ENCODE assay signal across 1 cellular context in the genomic region with DNA sequence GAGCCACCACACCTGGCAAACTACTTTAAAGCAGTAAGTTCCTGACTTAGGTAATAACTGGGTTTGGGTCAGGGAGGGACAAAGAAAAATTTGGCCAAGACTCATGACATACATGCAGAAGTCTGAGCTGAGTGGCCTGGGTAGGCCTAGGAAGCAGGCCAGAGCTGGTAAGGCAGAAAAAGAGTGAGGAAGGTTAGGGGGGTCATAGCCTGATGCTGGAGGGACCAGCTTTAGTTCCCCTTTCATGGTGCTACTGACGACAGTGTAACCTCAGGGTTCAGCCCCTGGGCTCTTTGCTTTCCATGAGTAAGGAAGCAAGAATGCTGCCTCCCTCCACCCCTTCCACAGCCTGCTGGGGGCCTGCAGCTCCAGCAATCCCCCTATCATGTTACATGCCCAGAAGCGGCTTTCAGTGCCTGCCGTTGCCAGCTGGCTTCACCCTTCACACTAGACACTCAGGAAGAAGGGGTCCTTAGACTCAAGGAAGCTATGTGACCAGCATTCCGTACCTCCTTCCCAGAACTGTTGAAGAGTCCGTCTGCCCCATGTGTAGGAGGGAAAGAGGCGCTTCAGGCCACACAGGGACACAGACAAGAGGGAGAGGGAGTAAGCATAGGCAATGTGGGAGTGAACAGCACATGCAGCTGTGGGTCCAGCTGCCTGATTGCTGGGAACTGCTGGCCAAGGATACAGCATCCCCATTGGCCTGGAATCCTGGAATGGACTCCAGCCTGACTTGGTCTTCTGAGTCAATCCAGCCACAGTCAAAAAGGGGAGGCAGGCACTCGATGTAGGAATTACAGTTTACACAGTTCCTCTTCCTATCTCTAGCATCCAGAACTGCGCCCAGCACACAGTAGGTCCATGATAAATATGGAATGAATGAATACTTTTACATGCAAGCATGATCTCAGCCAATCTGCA.
TF ChIP-seq lines count a peak whose summit lies in the region.

No MANE protein-coding gene starts in this region.

TF ChIP-seq in K562, 482 proteins besides CTCF, POLR2A, EP300 and RAD21 (continued from another document):
- no peak for TF ChIP-seq NFIX (CRISPR knock-in tag; IDR thresholded peaks at IDR 0.05; ENCODE audit: low read depth)
- 0 out of 2 replicates have a peak, but pooled peaks have one; percentile 49 for TF ChIP-seq ZNF232 (CRISPR knock-in tag; IDR thresholded peaks at IDR 0.05)
- no peak for TF ChIP-seq GABPB2 (CRISPR knock-in tag; conservative IDR thresholded peaks at IDR 0.05)
- TF ChIP-seq CHCHD3 (CRISPR knock-in tag; IDR thresholded peaks at IDR 0.05), result no peak
- TF ChIP-seq, protein P1, sequence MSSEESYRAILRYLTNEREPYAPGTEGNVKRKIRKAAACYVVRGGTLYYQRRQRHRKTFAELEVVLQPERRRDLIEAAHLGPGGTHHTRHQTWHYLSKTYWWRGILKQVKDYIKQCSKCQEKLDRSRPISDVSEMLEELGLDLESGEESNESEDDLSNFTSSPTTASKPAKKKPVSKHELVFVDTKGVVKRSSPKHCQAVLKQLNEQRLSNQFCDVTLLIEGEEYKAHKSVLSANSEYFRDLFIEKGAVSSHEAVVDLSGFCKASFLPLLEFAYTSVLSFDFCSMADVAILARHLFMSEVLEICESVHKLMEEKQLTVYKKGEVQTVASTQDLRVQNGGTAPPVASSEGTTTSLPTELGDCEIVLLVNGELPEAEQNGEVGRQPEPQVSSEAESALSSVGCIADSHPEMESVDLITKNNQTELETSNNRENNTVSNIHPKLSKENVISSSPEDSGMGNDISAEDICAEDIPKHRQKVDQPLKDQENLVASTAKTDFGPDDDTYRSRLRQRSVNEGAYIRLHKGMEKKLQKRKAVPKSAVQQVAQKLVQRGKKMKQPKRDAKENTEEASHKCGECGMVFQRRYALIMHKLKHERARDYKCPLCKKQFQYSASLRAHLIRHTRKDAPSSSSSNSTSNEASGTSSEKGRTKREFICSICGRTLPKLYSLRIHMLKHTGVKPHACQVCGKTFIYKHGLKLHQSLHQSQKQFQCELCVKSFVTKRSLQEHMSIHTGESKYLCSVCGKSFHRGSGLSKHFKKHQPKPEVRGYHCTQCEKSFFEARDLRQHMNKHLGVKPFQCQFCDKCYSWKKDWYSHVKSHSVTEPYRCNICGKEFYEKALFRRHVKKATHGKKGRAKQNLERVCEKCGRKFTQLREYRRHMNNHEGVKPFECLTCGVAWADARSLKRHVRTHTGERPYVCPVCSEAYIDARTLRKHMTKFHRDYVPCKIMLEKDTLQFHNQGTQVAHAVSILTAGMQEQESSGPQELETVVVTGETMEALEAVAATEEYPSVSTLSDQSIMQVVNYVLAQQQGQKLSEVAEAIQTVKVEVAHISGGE (CRISPR knock-in tag; IDR thresholded peaks at IDR 0.05), result no peak
- TF ChIP-seq ZBTB17 (CRISPR knock-in tag; IDR thresholded peaks at IDR 0.05), result peak; percentile 17; the same call in 1 of the 2 replicates
- no peak for TF ChIP-seq PRPF4 (IDR thresholded peaks at IDR 0.05; ENCODE audit: insufficient read depth, low read depth, low read length, poor library complexity, severe bottlenecking)
- no peak for TF ChIP-seq BMI1 (IDR thresholded peaks at IDR 0.05; ENCODE audit: low read length)
- no peak for TF ChIP-seq ZNF311 (CRISPR knock-in tag; IDR thresholded peaks at IDR 0.05)
- TF ChIP-seq BRD9 (IDR thresholded peaks at IDR 0.05; ENCODE audit: low read depth, partially characterized antibody), result no peak
- TF ChIP-seq, protein P2, sequence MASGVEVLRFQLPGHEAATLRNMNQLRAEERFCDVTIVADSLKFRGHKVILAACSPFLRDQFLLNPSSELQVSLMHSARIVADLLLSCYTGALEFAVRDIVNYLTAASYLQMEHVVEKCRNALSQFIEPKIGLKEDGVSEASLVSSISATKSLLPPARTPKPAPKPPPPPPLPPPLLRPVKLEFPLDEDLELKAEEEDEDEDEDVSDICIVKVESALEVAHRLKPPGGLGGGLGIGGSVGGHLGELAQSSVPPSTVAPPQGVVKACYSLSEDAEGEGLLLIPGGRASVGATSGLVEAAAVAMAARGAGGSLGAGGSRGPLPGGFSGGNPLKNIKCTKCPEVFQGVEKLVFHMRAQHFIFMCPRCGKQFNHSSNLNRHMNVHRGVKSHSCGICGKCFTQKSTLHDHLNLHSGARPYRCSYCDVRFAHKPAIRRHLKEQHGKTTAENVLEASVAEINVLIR (CRISPR knock-in tag; IDR thresholded peaks at IDR 0.05), result no peak
- no peak for TF ChIP-seq ZNF695 (CRISPR knock-in tag; IDR thresholded peaks at IDR 0.05)
- TF ChIP-seq LEF1 (IDR thresholded peaks at IDR 0.05), result no peak
- no peak for TF ChIP-seq ARNT (IDR thresholded peaks at IDR 0.05)
- TF ChIP-seq RBFOX2 (IDR thresholded peaks at IDR 0.05; ENCODE audit: low read depth, low read length), result no peak
- TF ChIP-seq BHLHE40 (IDR thresholded peaks at IDR 0.05; ENCODE audit: low read length), result peak; percentile 38; the same call in 1 of the 2 replicates
- no peak for TF ChIP-seq BRCA1 (IDR thresholded peaks at IDR 0.05)
- TF ChIP-seq BRCA1 (CRISPR knock-in tag; IDR thresholded peaks at IDR 0.05), result no peak
- no peak for TF ChIP-seq TCF7L2 (IDR thresholded peaks at IDR 0.05; ENCODE audit: low read depth, low read length)
- TF ChIP-seq ZNF253 (CRISPR knock-in tag; conservative IDR thresholded peaks at IDR 0.05), result no peak
- TF ChIP-seq EGR1 (conservative IDR thresholded peaks at IDR 0.05), result peak; percentile 18; the same call in 1 of the 2 replicates
- TF ChIP-seq RUNX1 (IDR thresholded peaks at IDR 0.05; ENCODE audit: low read depth), result no peak
- TF ChIP-seq ARID1B (IDR thresholded peaks at IDR 0.05), result peak; percentile 15; the same call in 1 of the 2 replicates
- no peak for TF ChIP-seq TRIM28 (IDR thresholded peaks at IDR 0.05)
- TF ChIP-seq, protein P3, sequence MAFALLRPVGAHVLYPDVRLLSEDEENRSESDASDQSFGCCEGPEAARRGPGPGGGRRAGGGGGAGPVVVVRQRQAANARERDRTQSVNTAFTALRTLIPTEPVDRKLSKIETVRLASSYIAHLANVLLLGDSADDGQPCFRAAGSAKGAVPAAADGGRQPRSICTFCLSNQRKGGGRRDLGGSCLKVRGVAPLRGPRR (CRISPR knock-in tag; IDR thresholded peaks at IDR 0.05), result no peak
- TF ChIP-seq, protein P4, sequence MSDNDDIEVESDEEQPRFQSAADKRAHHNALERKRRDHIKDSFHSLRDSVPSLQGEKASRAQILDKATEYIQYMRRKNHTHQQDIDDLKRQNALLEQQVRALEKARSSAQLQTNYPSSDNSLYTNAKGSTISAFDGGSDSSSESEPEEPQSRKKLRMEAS (CRISPR knock-in tag; IDR thresholded peaks at IDR 0.05), result peak; percentile 66
- no peak for TF ChIP-seq CBX3 (IDR thresholded peaks at IDR 0.05; ENCODE audit: borderline replicate concordance in 1 of 2, low read length in 2 of 2)
- no peak for TF ChIP-seq GABPA (tag; conservative IDR thresholded peaks at IDR 0.05; ENCODE audit: low read depth)
- 0 out of 2 replicates have a peak, but pooled peaks have one; percentile 12 for TF ChIP-seq FOXP1 (CRISPR knock-in tag; IDR thresholded peaks at IDR 0.05)
- TF ChIP-seq KDM5B (IDR thresholded peaks at IDR 0.05; ENCODE audit: insufficient replicate concordance, low read depth, low read length), result peak; percentile 25
- no peak for TF ChIP-seq NR3C1 (CRISPR knock-in tag; IDR thresholded peaks at IDR 0.05)
- no peak for TF ChIP-seq TAF7 (tag; IDR thresholded peaks at IDR 0.05)
- TF ChIP-seq, protein P5, sequence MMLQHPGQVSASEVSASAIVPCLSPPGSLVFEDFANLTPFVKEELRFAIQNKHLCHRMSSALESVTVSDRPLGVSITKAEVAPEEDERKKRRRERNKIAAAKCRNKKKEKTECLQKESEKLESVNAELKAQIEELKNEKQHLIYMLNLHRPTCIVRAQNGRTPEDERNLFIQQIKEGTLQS (IDR thresholded peaks at IDR 0.05), result peak; percentile 21; the same call in 1 of the 2 replicates
- TF ChIP-seq, protein P5 (CRISPR knock-in tag; conservative IDR thresholded peaks at IDR 0.05), result no peak
- TF ChIP-seq JUN (IDR thresholded peaks at IDR 0.05; ENCODE audit: borderline replicate concordance, low read depth, low read length), result peak; percentile 32; the same call in 1 of the 2 replicates
- TF ChIP-seq JUN (CRISPR knock-in tag; IDR thresholded peaks at IDR 0.05; ENCODE audit: borderline replicate concordance), result no peak
- no peak for TF ChIP-seq GTF2E2 (tag; IDR thresholded peaks at IDR 0.05)
- no peak for TF ChIP-seq TARDBP (IDR thresholded peaks at IDR 0.05)
- TF ChIP-seq KLF6 (CRISPR knock-in tag; IDR thresholded peaks at IDR 0.05; ENCODE audit: borderline replicate concordance), result no peak
- TF ChIP-seq POLR3G (IDR thresholded peaks at IDR 0.05; ENCODE audit: extremely low read depth, insufficient read length, insufficient replicate concordance), result no peak
